Comparison of ENCODE assay signal across 1 cellular context in the genomic region with DNA sequence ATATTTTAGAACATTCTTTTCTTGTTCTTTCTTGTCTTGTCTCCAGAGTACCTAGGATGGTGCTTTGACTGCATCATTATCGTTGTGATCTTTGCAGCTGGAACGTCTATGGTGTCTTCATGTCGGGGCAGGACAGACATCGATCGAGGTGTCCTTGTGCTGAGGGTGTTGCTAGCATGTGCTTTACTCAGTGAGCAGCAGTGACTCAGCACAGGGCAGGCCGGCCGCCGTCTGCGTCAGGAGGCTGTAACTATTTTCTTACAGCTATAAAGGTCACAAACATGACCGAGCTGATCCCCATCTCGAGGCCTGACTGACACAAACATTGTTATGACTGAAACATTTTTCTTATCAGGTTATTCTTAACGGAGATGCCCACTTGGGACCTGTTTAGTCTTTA.
TF ChIP-seq lines count a peak whose summit lies in the region.

No MANE protein-coding gene starts in this region.

TF ChIP-seq in K562, 482 proteins besides CTCF, POLR2A, EP300 and RAD21 (continued from another document):
- TF ChIP-seq ZBTB11 (CRISPR knock-in tag; IDR thresholded peaks at IDR 0.05): no peak
- no peak for TF ChIP-seq HNRNPL (IDR thresholded peaks at IDR 0.05; ENCODE audit: low read depth, low read length)
- no peak for TF ChIP-seq ARID4B (CRISPR knock-in tag; IDR thresholded peaks at IDR 0.05)
- TF ChIP-seq ERF (CRISPR knock-in tag; IDR thresholded peaks at IDR 0.05): no peak
- no peak for TF ChIP-seq PHF8 (IDR thresholded peaks at IDR 0.05; ENCODE audit: borderline replicate concordance, low read length)
- no peak for TF ChIP-seq TAF15 (IDR thresholded peaks at IDR 0.05; ENCODE audit: low read depth, low read length)
- no peak for TF ChIP-seq MLX (CRISPR knock-in tag; conservative IDR thresholded peaks at IDR 0.05)
- no peak for TF ChIP-seq ARID1B (IDR thresholded peaks at IDR 0.05)
- no peak for TF ChIP-seq LARP7 (IDR thresholded peaks at IDR 0.05)
- no peak for TF ChIP-seq E4F1 (CRISPR knock-in tag; IDR thresholded peaks at IDR 0.05; ENCODE audit: borderline replicate concordance)
- TF ChIP-seq, protein P1, sequence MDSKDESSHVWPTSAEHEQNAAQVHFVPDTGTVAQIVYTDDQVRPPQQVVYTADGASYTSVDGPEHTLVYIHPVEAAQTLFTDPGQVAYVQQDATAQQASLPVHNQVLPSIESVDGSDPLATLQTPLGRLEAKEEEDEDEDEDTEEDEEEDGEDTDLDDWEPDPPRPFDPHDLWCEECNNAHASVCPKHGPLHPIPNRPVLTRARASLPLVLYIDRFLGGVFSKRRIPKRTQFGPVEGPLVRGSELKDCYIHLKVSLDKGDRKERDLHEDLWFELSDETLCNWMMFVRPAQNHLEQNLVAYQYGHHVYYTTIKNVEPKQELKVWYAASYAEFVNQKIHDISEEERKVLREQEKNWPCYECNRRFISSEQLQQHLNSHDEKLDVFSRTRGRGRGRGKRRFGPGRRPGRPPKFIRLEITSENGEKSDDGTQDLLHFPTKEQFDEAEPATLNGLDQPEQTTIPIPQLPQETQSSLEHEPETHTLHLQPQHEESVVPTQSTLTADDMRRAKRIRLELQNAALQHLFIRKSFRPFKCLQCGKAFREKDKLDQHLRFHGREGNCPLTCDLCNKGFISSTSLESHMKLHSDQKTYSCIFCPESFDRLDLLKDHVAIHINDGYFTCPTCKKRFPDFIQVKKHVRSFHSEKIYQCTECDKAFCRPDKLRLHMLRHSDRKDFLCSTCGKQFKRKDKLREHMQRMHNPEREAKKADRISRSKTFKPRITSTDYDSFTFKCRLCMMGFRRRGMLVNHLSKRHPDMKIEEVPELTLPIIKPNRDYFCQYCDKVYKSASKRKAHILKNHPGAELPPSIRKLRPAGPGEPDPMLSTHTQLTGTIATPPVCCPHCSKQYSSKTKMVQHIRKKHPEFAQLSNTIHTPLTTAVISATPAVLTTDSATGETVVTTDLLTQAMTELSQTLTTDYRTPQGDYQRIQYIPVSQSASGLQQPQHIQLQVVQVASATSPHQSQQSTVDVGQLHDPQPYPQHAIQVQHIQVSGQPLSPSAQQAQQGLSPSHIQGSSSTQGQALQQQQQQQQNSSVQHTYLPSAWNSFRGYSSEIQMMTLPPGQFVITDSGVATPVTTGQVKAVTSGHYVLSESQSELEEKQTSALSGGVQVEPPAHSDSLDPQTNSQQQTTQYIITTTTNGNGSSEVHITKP (IDR thresholded peaks at IDR 0.05; ENCODE audit: partially characterized antibody): no peak
